ENCODE assay signal across 26 cellular contexts in the genomic region with DNA sequence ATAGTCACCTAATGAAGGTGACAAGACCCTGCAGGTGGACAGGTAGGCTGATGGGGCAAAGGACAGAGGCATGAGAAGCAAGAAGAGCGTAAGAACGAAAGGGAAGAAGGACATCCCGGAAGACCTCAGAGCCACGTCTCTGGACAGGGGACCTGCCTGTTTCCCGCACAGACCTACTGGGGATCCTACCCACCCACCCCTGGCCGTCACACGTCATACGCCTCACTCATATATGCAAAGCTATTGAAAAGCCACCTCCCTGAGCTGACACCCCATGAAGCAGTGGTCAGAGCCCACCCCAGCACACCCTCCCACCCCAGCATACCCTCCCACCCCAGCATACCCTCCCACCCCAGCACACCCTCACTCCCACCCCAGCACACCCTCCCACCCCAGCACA.
"Had no signal": no experiment of that assay in that cellular context is flagged by ENCODE, and none has a peak within 500 bp of the region (broad histone marks: within the 10 kb centered on the region; RNA-seq: fewer than 3 reads in every experiment).

No MANE protein-coding gene starts in this region.

- H3K9me3 ChIP-seq: esophagus muscularis mucosa, gastrocnemius medialis had no signal

- H3K27me3 ChIP-seq: brain microvascular endothelial cell, esophagus muscularis mucosa, foreskin keratinocyte, gastrocnemius medialis had no signal

- H3K4me1 Mint-ChIP-seq: activated B cell treated with CpG ODN at 0.5 μM for 24 hours; activated naive CD4-positive, alpha-beta T cell treated with anti-CD3 and anti-CD28 coated beads, Interleukin-2, amount 10 ng/mL, durations not matched to agents 7 days and 5 days; activated naive CD8-positive, alpha-beta T cell treated with anti-CD3 and anti-CD28 coated beads, Interleukin-2, amount 10 ng/mL, durations not matched to agents 7 days and 5 days; central memory CD8-positive, alpha-beta T cell had no signal

- H3K36me3 Mint-ChIP-seq: activated naive CD4-positive, alpha-beta T cell treated with anti-CD3 and anti-CD28 coated beads, Interleukin-2, amount 10 ng/mL, durations not matched to agents 7 days and 5 days; activated naive CD4-positive, alpha-beta T cell treated with anti-CD3 and anti-CD28 coated beads, Interleukin-2, amount 50 U/mL, for 72 hours; activated naive CD8-positive, alpha-beta T cell treated with anti-CD3 and anti-CD28 coated beads, Interleukin-2, amount 10 ng/mL, durations not matched to agents 7 days and 5 days had no signal

- H3K4me3 ChIP-seq: esophagus muscularis mucosa, gastrocnemius medialis had no signal

- H3K4me1 ChIP-seq: foreskin keratinocyte, gastrocnemius medialis had no signal

- H3K36me3 ChIP-seq: brain microvascular endothelial cell, esophagus muscularis mucosa, gastrocnemius medialis, WERI-Rb-1 had no signal

- H3K9me3 Mint-ChIP-seq: activated B cell treated with CpG ODN at 0.5 μM for 24 hours; activated CD8-positive, alpha-beta T cell treated with anti-CD3 and anti-CD28 coated beads for 36 hours; activated naive CD4-positive, alpha-beta T cell treated with anti-CD3 and anti-CD28 coated beads, Interleukin-2, amount 10 ng/mL, durations not matched to agents 7 days and 5 days; activated naive CD4-positive, alpha-beta T cell treated with anti-CD3 and anti-CD28 coated beads, Interleukin-2, amount 50 U/mL, for 72 hours; activated naive CD8-positive, alpha-beta T cell treated with anti-CD3 and anti-CD28 coated beads, Interleukin-2, amount 10 ng/mL, durations not matched to agents 7 days and 5 days; activated T-cell treated with anti-CD3 and anti-CD28 coated beads, Interleukin-2, amount 50 U/mL, for 72 hours; central memory CD8-positive, alpha-beta T cell; effector memory CD8-positive, alpha-beta T cell had no signal

- H3K27ac Mint-ChIP-seq: activated B cell treated with CpG ODN at 0.5 μM for 24 hours; activated CD8-positive, alpha-beta T cell treated with anti-CD3 and anti-CD28 coated beads for 36 hours; activated naive CD4-positive, alpha-beta T cell treated with anti-CD3 and anti-CD28 coated beads, Interleukin-2, amount 10 ng/mL, durations not matched to agents 7 days and 5 days; activated naive CD4-positive, alpha-beta T cell treated with anti-CD3 and anti-CD28 coated beads, Interleukin-2, amount 50 U/mL, for 72 hours; activated naive CD8-positive, alpha-beta T cell treated with anti-CD3 and anti-CD28 coated beads, Interleukin-2, amount 10 ng/mL, durations not matched to agents 7 days and 5 days; activated T-cell treated with anti-CD3 and anti-CD28 coated beads, Interleukin-2, amount 50 U/mL, for 72 hours; effector memory CD8-positive, alpha-beta T cell had no signal

- H3K4me3 Mint-ChIP-seq: activated B cell treated with CpG ODN at 0.5 μM for 24 hours; activated CD8-positive, alpha-beta T cell treated with anti-CD3 and anti-CD28 coated beads for 36 hours; activated naive CD4-positive, alpha-beta T cell treated with anti-CD3 and anti-CD28 coated beads, Interleukin-2, amount 10 ng/mL, durations not matched to agents 7 days and 5 days; activated naive CD8-positive, alpha-beta T cell treated with anti-CD3 and anti-CD28 coated beads, Interleukin-2, amount 10 ng/mL, durations not matched to agents 7 days and 5 days; activated T-cell treated with anti-CD3 and anti-CD28 coated beads, Interleukin-2, amount 50 U/mL, for 72 hours; central memory CD8-positive, alpha-beta T cell; effector memory CD8-positive, alpha-beta T cell had no signal

- H3K27ac ChIP-seq: brain microvascular endothelial cell, esophagus muscularis mucosa, foreskin keratinocyte, gastrocnemius medialis, WERI-Rb-1 had no signal

- H3K27me3 Mint-ChIP-seq: activated CD8-positive, alpha-beta T cell treated with anti-CD3 and anti-CD28 coated beads for 36 hours; activated naive CD4-positive, alpha-beta T cell treated with anti-CD3 and anti-CD28 coated beads, Interleukin-2, amount 10 ng/mL, durations not matched to agents 7 days and 5 days; activated naive CD8-positive, alpha-beta T cell treated with anti-CD3 and anti-CD28 coated beads, Interleukin-2, amount 10 ng/mL, durations not matched to agents 7 days and 5 days had no signal

- DNase-seq: activated B cell treated with CpG ODN at 0.5 μM for 24 hours; activated CD4-positive, alpha-beta T cell treated with anti-CD3 and anti-CD28 coated beads for 48 hours; activated CD4-positive, alpha-beta T cell treated with anti-CD3 and anti-CD28 coated beads, Interleukin-2, amount 50 U/mL, for 1 hour; activated CD4-positive, alpha-beta T cell treated with anti-CD3 and anti-CD28 coated beads, Interleukin-2, amount 50 U/mL, for 48 hours; activated CD8-positive, alpha-beta memory T cell treated with anti-CD3 and anti-CD28 coated beads for 24 hours; activated CD8-positive, alpha-beta T cell treated with anti-CD3 and anti-CD28 coated beads for 36 hours; activated gamma-delta T cell; activated naive CD4-positive, alpha-beta T cell; activated naive CD4-positive, alpha-beta T cell treated with anti-CD3 and anti-CD28 coated beads, Interleukin-2, amount 10 ng/mL, durations not matched to agents 7 days and 5 days; activated naive CD8-positive, alpha-beta T cell treated with anti-CD3 and anti-CD28 coated beads, Interleukin-2, amount 10 ng/mL, durations not matched to agents 7 days and 5 days; activated T-cell treated with anti-CD3 and anti-CD28 coated beads, Interleukin-2, amount 50 U/mL, for 1 hour; activated T-cell treated with anti-CD3 and anti-CD28 coated beads, Interleukin-2, amount 50 U/mL, for 72 hours; brain microvascular endothelial cell; cortex of kidney; dermis blood vessel endothelial cell; effector CD4-positive, alpha-beta T cell; effector memory CD8-positive, alpha-beta T cell; erythroblast; foreskin keratinocyte; gastrocnemius medialis; glutamatergic neuron; T-helper 2 cell; WERI-Rb-1 had no signal
